ENCODE assay signal across 8 cellular contexts in the genomic region with DNA sequence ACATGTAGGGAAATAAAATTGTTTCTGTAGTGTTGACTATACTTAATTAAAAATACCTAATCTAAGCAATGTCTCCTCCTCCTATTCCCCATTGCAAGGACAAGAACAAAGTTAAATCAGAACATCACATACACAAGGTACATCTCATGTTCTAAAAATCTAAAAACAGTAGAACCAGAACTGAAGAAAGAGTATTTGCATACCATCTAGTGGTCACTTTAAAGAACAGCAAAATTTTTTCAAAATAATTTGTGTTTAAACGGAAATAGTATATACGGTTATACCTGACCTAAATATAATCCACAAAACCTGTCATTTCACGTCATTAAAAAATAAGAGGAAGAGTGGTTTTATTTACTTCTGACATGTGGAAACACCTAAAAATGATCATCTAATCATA.
A peak's percentile ranks its signal among the peaks of the same experiment; 100 is the strongest.
DNase-seq lines count a peak whose midpoint lies in the region; ATAC-seq, FAIRE-seq and TF ChIP-seq lines count a peak whose summit lies in the region.

No MANE protein-coding gene starts in this region.

- peak; percentile 52 for ATAC-seq in GM19351 (IDR thresholded peaks at IDR 0.05; ENCODE audit: unreplicated experiment)
- ATAC-seq in pancreas = peak in 2 of 4 donors; percentile 38 to 45
- ATAC-seq in GM19463 (IDR thresholded peaks at IDR 0.05; ENCODE audit: unreplicated experiment) = no peak

- intact Hi-C loops in pancreas (cut with DNase I) = loop anchor here in 2 of 3 donors (5.0 to 10.0 kb wide), 2 partner anchors 238 to 241 kb away; no protein-coding TSS in a partner anchor

- no peaks in the 10 kb centered on the region for H3K27me3 ChIP-seq in pancreas

- no peaks in the 10 kb centered on the region for H3K9me3 ChIP-seq in pancreas

- no peak overlapping the region for H3K27ac ChIP-seq in pancreas

- WGBS in pancreas, 2 donors = 5 to 18% methylated on average over 3 of the region's 3 CpGs

- in situ Hi-C loops in astrocyte of the spinal cord (cut with HindIII; ENCODE audit: low sequenced_read_pairs) = no loop called here

- DNase-seq in AG08395 (ENCODE audit: low spot score) (peak; percentile 6), NCI-H2081 treated with DMSO at 0.1 percent for 48 hours (lab: John Stamatoyannopoulos, UW) (peak; percentile 43), astrocyte of the spinal cord (ENCODE audit: low read depth, low spot score) (peak; percentile 35), pancreas (no peak), T-helper 2 cell (no peak), NCI-H1048 (lab: John Stamatoyannopoulos, UW) (no peak)

- no peak overlapping the region for H3K4me3 ChIP-seq in astrocyte of the spinal cord (ENCODE audit: low read depth, low read length)
- no peak overlapping the region for H3K4me3 ChIP-seq in pancreas

- peak; percentile 69 for FAIRE-seq in pancreas (lab: Jason Lieb, UNC)

- no peaks in the 10 kb centered on the region for H3K4me1 ChIP-seq in pancreas

- peak; percentile 49 for TF ChIP-seq CTCF in astrocyte of the spinal cord (IDR thresholded peaks at IDR 0.05; ENCODE audit: low read depth, low read length)
- peak in 3 of 4 donors; percentile 23 to 40 (median 31) for TF ChIP-seq CTCF in pancreas (IDR thresholded peaks at IDR 0.05)

- no peaks in the 10 kb centered on the region for H3K36me3 ChIP-seq in pancreas

Comparison
In these comparisons a context has a peak if more than half of its experiments do, and no peak if none do; other contexts are left out.
1. DNase-seq: peak in AG08395 (single experiment), NCI-H2081 treated with DMSO at 0.1 percent for 48 hours (single experiment) and astrocyte of the spinal cord (single experiment); none in pancreas (0 of 6), T-helper 2 cell (0 of 5) and NCI-H1048 (single experiment).